8 cellular contexts compared by ENCODE assay signal in genomic region chr16:31507617-31507928, GRCh38. TPM values are rescaled to one million over a fixed set of nuclear protein-coding genes. Genes with fewer than 3 reads are reported as not detected.
A peak's percentile ranks its signal among the peaks of the same experiment; 100 is the strongest.
DNase-seq lines count a peak whose midpoint lies in the region; ATAC-seq and TF ChIP-seq lines count a peak whose summit lies in the region.

No MANE protein-coding gene starts in this region.

- H3K27ac ChIP-seq in RWPE2 (ENCODE audit: poor library complexity, severe bottlenecking), result peak overlapping the region; percentile 54
- H3K27ac ChIP-seq in gastrocnemius medialis, result peak overlapping the region; percentile 88 to 93 (median 91)

- H3K4me1 ChIP-seq in RWPE2 (ENCODE audit: insufficient read depth, poor library complexity, severe bottlenecking) (peaks cover 4% of the 10 kb centered on the region), gastrocnemius medialis (peaks cover 24 to 28% of the 10 kb centered on the region in 2 donors)

- peak overlapping the region; percentile 94 for H3K27ac Mint-ChIP-seq in activated CD4-positive, alpha-beta T cell treated with anti-CD3 and anti-CD28 coated beads, Interleukin-2, amount 10 ng/mL, durations not matched to agents 24 days and 14 days

- H3K9me3 ChIP-seq in RWPE2 (ENCODE audit: severe bottlenecking) (no peaks in the 10 kb centered on the region), gastrocnemius medialis (no peaks in the 10 kb centered on the region)

- H3K36me3 Mint-ChIP-seq in activated CD4-positive, alpha-beta T cell treated with anti-CD3 and anti-CD28 coated beads, Interleukin-2, amount 10 ng/mL, durations not matched to agents 24 days and 14 days (ENCODE audit: low read depth), result peaks cover 15% of the 10 kb centered on the region

- intact Hi-C loops in activated CD4-positive, alpha-beta T cell treated with anti-CD3 and anti-CD28 coated beads, Interleukin-2, amount 10 ng/mL, durations not matched to agents 24 days and 14 days (cut with micrococcal nuclease), result loop anchor here (5.0 kb wide), 1 partner anchor 195 kb away; no protein-coding TSS in a partner anchor
- intact Hi-C loops in gastrocnemius medialis (cut with DNase I; ENCODE audit: low total_unique reads), result loop anchor here (10.0 kb wide), 1 partner anchor 367 kb away; the partner anchor contains the start of gene ZNF267

- TF ChIP-seq CTCF in RWPE2 (IDR thresholded peaks at IDR 0.05; ENCODE audit: poor library complexity, severe bottlenecking), result no peak
- TF ChIP-seq CTCF in fibroblast of pulmonary artery (IDR thresholded peaks at IDR 0.05; ENCODE audit: low read length, missing control alignments), result no peak
- TF ChIP-seq CTCF in gastrocnemius medialis (IDR thresholded peaks at IDR 0.05 in 4 of 5, conservative IDR thresholded peaks at IDR 0.05 in 1 of 5), result no peak

- H3K27me3 Mint-ChIP-seq in activated CD4-positive, alpha-beta T cell treated with anti-CD3 and anti-CD28 coated beads, Interleukin-2, amount 10 ng/mL, durations not matched to agents 24 days and 14 days, result no peaks in the 10 kb centered on the region

- H3K4me3 Mint-ChIP-seq in activated CD4-positive, alpha-beta T cell treated with anti-CD3 and anti-CD28 coated beads, Interleukin-2, amount 10 ng/mL, durations not matched to agents 24 days and 14 days, result peak overlapping the region; percentile 95

- peaks cover 38% of the 10 kb centered on the region for H3K4me1 Mint-ChIP-seq in activated CD4-positive, alpha-beta T cell treated with anti-CD3 and anti-CD28 coated beads, Interleukin-2, amount 10 ng/mL, durations not matched to agents 24 days and 14 days

- DNase-seq in activated CD4-positive, alpha-beta T cell treated with anti-CD3 and anti-CD28 coated beads, Interleukin-2, amount 10 ng/mL, durations not matched to agents 24 days and 14 days, result no peak
- DNase-seq in activated CD4-positive, alpha-beta T cell treated with anti-CD3 and anti-CD28 coated beads, Interleukin-2, amount 50 U/mL, for 4 hours, result no peak
- DNase-seq in RWPE2 (ENCODE audit: low spot score) (no peak), fibroblast of pulmonary artery (ENCODE audit: low read depth) (no peak), gastrocnemius medialis (no peak), NCI-H748 (lab: John Stamatoyannopoulos, UW; ENCODE audit: unreplicated experiment) (no peak)
- no peak for DNase-seq in activated effector memory CD4-positive, alpha-beta T cell treated with anti-CD3 and anti-CD28 coated beads, Interleukin-2, amount 50 U/mL, for 16 hours

- in situ Hi-C loops in gastrocnemius medialis (cut with MboI; ENCODE audit: low sequenced_read_pairs in 4 of 4), result loop anchor here in 3 of 4 donors (10.0 to 25.0 kb wide), 4 partner anchors 53 to 380 kb away; partner anchors contain the start of genes ZNF267 (in 2 of the 3) and ARMC5 (in 1 of the 3)

- H3K36me3 ChIP-seq in RWPE2 (ENCODE audit: low read depth), result peaks cover 12% of the 10 kb centered on the region
- H3K36me3 ChIP-seq in gastrocnemius medialis, result no peaks in the 10 kb centered on the region

- H3K9me3 Mint-ChIP-seq in activated CD4-positive, alpha-beta T cell treated with anti-CD3 and anti-CD28 coated beads, Interleukin-2, amount 10 ng/mL, durations not matched to agents 24 days and 14 days, result peaks cover 2% of the 10 kb centered on the region

- TF ChIP-seq POLR2A in gastrocnemius medialis (IDR thresholded peaks at IDR 0.05), result no peak

- no peaks in the 10 kb centered on the region for H3K27me3 ChIP-seq in RWPE2 (ENCODE audit: insufficient read depth, poor library complexity, severe bottlenecking)
- no peaks in the 10 kb centered on the region for H3K27me3 ChIP-seq in gastrocnemius medialis

- H3K4me3 ChIP-seq in RWPE2 (ENCODE audit: severe bottlenecking), result peak overlapping the region; percentile 98
- H3K4me3 ChIP-seq in fibroblast of pulmonary artery (replicated peaks; ENCODE audit: low read depth, low read length), result peak overlapping the region; percentile 96
- peak overlapping the region; percentile 74 to 98 (median 87) for H3K4me3 ChIP-seq in gastrocnemius medialis

- ATAC-seq in RWPE2 (ENCODE audit: low read depth), result no peak; the same call in 1 of the 3 replicates
- peak; percentile 7 to 13 for ATAC-seq in gastrocnemius medialis
- no peak for ATAC-seq in GM21390 (IDR thresholded peaks at IDR 0.05; ENCODE audit: unreplicated experiment)

RNA-seq across cellular contexts. Expression of gene RUSF1, which starts 0.6 kb away (rescaled TPM):
- 40.9 and 41.1 TPM in 2 replicates for total RNA-seq in activated CD4-positive, alpha-beta T cell treated with anti-CD3 and anti-CD28 coated beads, Interleukin-2, amount 10 ng/mL, durations not matched to agents 24 days and 14 days
- 10 to 100 TPM in 1 of 4 donors, 1 to 10 TPM in 3; 6.7 to 15.1 (median 8.5) TPM for total RNA-seq in gastrocnemius medialis

RNA-seq across cellular contexts. Expression of gene AHSP, which starts 20.1 kb away (rescaled TPM):
- not detected in 2 replicates for total RNA-seq in activated CD4-positive, alpha-beta T cell treated with anti-CD3 and anti-CD28 coated beads, Interleukin-2, amount 10 ng/mL, durations not matched to agents 24 days and 14 days
- not detected for total RNA-seq in gastrocnemius medialis

RNA-seq across cellular contexts. Expression of gene SLC5A2, which starts 24.6 kb away (rescaled TPM):
- total RNA-seq in activated CD4-positive, alpha-beta T cell treated with anti-CD3 and anti-CD28 coated beads, Interleukin-2, amount 10 ng/mL, durations not matched to agents 24 days and 14 days, result not detected in 2 replicates
- total RNA-seq in gastrocnemius medialis, result not detected

RNA-seq across cellular contexts. Expression of gene TGFB1I1, which starts 35.6 kb away (rescaled TPM):
- total RNA-seq in activated CD4-positive, alpha-beta T cell treated with anti-CD3 and anti-CD28 coated beads, Interleukin-2, amount 10 ng/mL, durations not matched to agents 24 days and 14 days, result 0.49 and 1.5 TPM in 2 replicates
- total RNA-seq in gastrocnemius medialis, result 10 to 100 TPM in 1 of 4 donors, 1 to 10 TPM in 3; 4.6 to 14.4 (median 7.4) TPM

RNA-seq across cellular contexts. Expression of gene ARMC5, which starts 48.3 kb away (rescaled TPM):
- total RNA-seq in activated CD4-positive, alpha-beta T cell treated with anti-CD3 and anti-CD28 coated beads, Interleukin-2, amount 10 ng/mL, durations not matched to agents 24 days and 14 days, result 9.9 and 10.5 TPM in 2 replicates
- 10 to 100 TPM; 13.9 to 24.3 (median 19.4) TPM for total RNA-seq in gastrocnemius medialis

Comparison
In these comparisons a context has a peak if more than half of its experiments do, and no peak if none do; other contexts are left out.
1. ATAC-seq: peak in gastrocnemius medialis (2 of 2); none in RWPE2 (single experiment) and GM21390 (single experiment).
2. Peak in every context shown above with its lines, with median percentiles within 50 percentile points of each other: H3K4me3 ChIP-seq.